ENCODE assay signal across 21 cellular contexts in genomic region chr15:29107291-29107890, GRCh38.
"Had no signal": no experiment of that assay in that cellular context is flagged by ENCODE, and none has a peak within 500 bp of the region (broad histone marks: within the 10 kb centered on the region; RNA-seq: fewer than 3 reads in every experiment).

No MANE protein-coding gene starts in this region.

- H3K9me3 Mint-ChIP-seq: mesothelial cell of epicardium; naive thymus-derived CD4-positive, alpha-beta T cell; nephron progenitor cell; stimulated activated effector memory CD8-positive, alpha-beta T cell treated with anti-CD3 and anti-CD28 coated beads, Interleukin-12 subunit alpha, Interleukin-12 subunit beta, amount 100 ng/mL, for 72 hours; stimulated activated naive CD8-positive, alpha-beta T cell treated with anti-CD3 and anti-CD28 coated beads, Interleukin-15, Interleukin-2, amounts not matched to agents 100 ng/mL and 50 ng/mL, for 24 hours; type B pancreatic cell had no signal

- H3K9ac ChIP-seq: parathyroid adenoma had no signal

- H3K27ac Mint-ChIP-seq: mesothelial cell of epicardium; naive thymus-derived CD4-positive, alpha-beta T cell; nephron progenitor cell; stimulated activated effector memory CD8-positive, alpha-beta T cell treated with anti-CD3 and anti-CD28 coated beads, Interleukin-12 subunit alpha, Interleukin-12 subunit beta, amount 100 ng/mL, for 72 hours; stimulated activated naive CD8-positive, alpha-beta T cell treated with anti-CD3 and anti-CD28 coated beads, Interleukin-15, Interleukin-2, amounts not matched to agents 100 ng/mL and 50 ng/mL, for 24 hours; type B pancreatic cell had no signal

- H3K4me3 Mint-ChIP-seq: mesothelial cell of epicardium; naive thymus-derived CD4-positive, alpha-beta T cell; nephron progenitor cell; stimulated activated effector memory CD8-positive, alpha-beta T cell treated with anti-CD3 and anti-CD28 coated beads, Interleukin-12 subunit alpha, Interleukin-12 subunit beta, amount 100 ng/mL, for 72 hours; stimulated activated naive CD8-positive, alpha-beta T cell treated with anti-CD3 and anti-CD28 coated beads, Interleukin-15, Interleukin-2, amounts not matched to agents 100 ng/mL and 50 ng/mL, for 24 hours; type B pancreatic cell had no signal

- H2AFZ ChIP-seq: parathyroid adenoma had no signal

- FAIRE-seq: keratinocyte had no signal

- H3K27me3 ChIP-seq: tibial nerve, uterus had no signal

- H3K36me3 ChIP-seq: left lung, tibial nerve, uterus had no signal

- H3K36me3 Mint-ChIP-seq: stimulated activated effector memory CD8-positive, alpha-beta T cell treated with anti-CD3 and anti-CD28 coated beads, Interleukin-12 subunit alpha, Interleukin-12 subunit beta, amount 100 ng/mL, for 72 hours; type B pancreatic cell had no signal

- DNase-seq: hippocampal formation; left colon; mesendoderm; nephron progenitor cell; nucleus accumbens; stimulated activated CD4-positive, alpha-beta T cell treated with anti-CD3 and anti-CD28 coated beads, Interleukin-4, amount 100 ng/mL, for 24 hours; stimulated activated naive CD4-positive, alpha-beta T cell; uterus had no signal

- H3K9me3 ChIP-seq: left lung, psoas muscle, tibial nerve, uterus had no signal

- H3K27ac ChIP-seq: left lung, parathyroid adenoma, psoas muscle, skin epidermis, tibial nerve, uterus had no signal

- H3K4me3 ChIP-seq: left lung, lung, psoas muscle, skin epidermis, tibial nerve, uterus had no signal

- H3K4me1 ChIP-seq: parathyroid adenoma, psoas muscle, uterus had no signal

- H3K4me1 Mint-ChIP-seq: mesothelial cell of epicardium; stimulated activated effector memory CD8-positive, alpha-beta T cell treated with anti-CD3 and anti-CD28 coated beads, Interleukin-12 subunit alpha, Interleukin-12 subunit beta, amount 100 ng/mL, for 72 hours had no signal

- H3K27me3 Mint-ChIP-seq: naive thymus-derived CD4-positive, alpha-beta T cell; stimulated activated naive CD8-positive, alpha-beta T cell treated with anti-CD3 and anti-CD28 coated beads, Interleukin-15, Interleukin-2, amounts not matched to agents 100 ng/mL and 50 ng/mL, for 24 hours; type B pancreatic cell had no signal

- ATAC-seq: left colon; left lung; naive thymus-derived CD4-positive, alpha-beta T cell; psoas muscle; sciatic nerve; stimulated activated effector memory CD8-positive, alpha-beta T cell treated with anti-CD3 and anti-CD28 coated beads, Interleukin-12 subunit alpha, Interleukin-12 subunit beta, amount 100 ng/mL, for 72 hours had no signal

- H3K79me2 ChIP-seq: parathyroid adenoma had no signal
